Comparison of ENCODE assay signal across 11 cellular contexts in genomic region chr13:98267080-98267912, GRCh38.
DNase-seq lines count a peak whose midpoint lies in the region; ATAC-seq, FAIRE-seq and TF ChIP-seq lines count a peak whose summit lies in the region.
"Had no signal": no experiment of that assay in that cellular context is flagged by ENCODE, and none has a peak within 500 bp of the region (broad histone marks: within the 10 kb centered on the region; RNA-seq: fewer than 3 reads in every experiment).

No MANE protein-coding gene starts in this region.

- no peak overlapping the region for H3K27ac ChIP-seq in spleen
- no peak overlapping the region for H3K27ac ChIP-seq in uterus

- H3K27me3 ChIP-seq in spleen (replicated peaks in 1 of 7), result no peaks in the 10 kb centered on the region
- H3K27me3 ChIP-seq in uterus, result no peaks in the 10 kb centered on the region

- FAIRE-seq in GM12891 (lab: Jason Lieb, UNC), result peak; percentile 23
- FAIRE-seq: islet of Langerhans had no signal

- H3K4me3 ChIP-seq in spleen (no peak overlapping the region), uterus (no peak overlapping the region)

- H3K4me1 ChIP-seq in spleen, result peaks cover 0 to 8% (median 2%) of the 10 kb centered on the region in 6 donors
- no peaks in the 10 kb centered on the region for H3K4me1 ChIP-seq in uterus

- TF ChIP-seq POLR2A in GM12891 (IDR thresholded peaks at IDR 0.05; ENCODE audit: low read depth, low read length) (no peak), spleen (IDR thresholded peaks at IDR 0.05) (no peak), uterus (IDR thresholded peaks at IDR 0.05) (no peak)

- H3K9me3 ChIP-seq in spleen, result no peaks in the 10 kb centered on the region
- no peaks in the 10 kb centered on the region for H3K9me3 ChIP-seq in uterus

- intact Hi-C loops in spleen (cut with DNase I; ENCODE audit: low total_unique reads), result no loop called here
- intact Hi-C loops in uterus (cut with DNase I; ENCODE audit: low total_unique reads), result no loop called here

- WGBS in spleen, 5 donors, result 62 to 85% (median 79%) methylated on average over 18 of the region's 18 CpGs

- ATAC-seq in HG02759 (IDR thresholded peaks at IDR 0.05; ENCODE audit: unreplicated experiment), result peak; percentile 85

- H3K36me3 ChIP-seq in spleen (no peaks in the 10 kb centered on the region), uterus (no peaks in the 10 kb centered on the region)

- no peak for TF ChIP-seq CTCF in spleen (IDR thresholded peaks at IDR 0.05 in 8 of 11, conservative IDR thresholded peaks at IDR 0.05 in 3 of 11)
- TF ChIP-seq CTCF in uterus (IDR thresholded peaks at IDR 0.05), result no peak

- peak; percentile 32 for DNase-seq in GM12891 (ENCODE audit: insufficient read length, low spot score)
- DNase-seq in brain pericyte (ENCODE audit: low read depth, low spot score), result peak; percentile 49
- peak; percentile 37 to 45 for DNase-seq in lung microvascular endothelial cell (ENCODE audit: low read depth in 2 of 2)
- no peak for DNase-seq in NCI-H1694 (lab: John Stamatoyannopoulos, UW)
- no peak for DNase-seq in spleen
- DNase-seq in uterus, result no peak
- no peak for DNase-seq in stimulated activated CD4-positive, alpha-beta T cell treated with anti-CD3 and anti-CD28 coated beads, Interleukin-4, amount 100 ng/mL, for 24 hours
- DNase-seq: NCI-H1105 treated with DMSO at 0.1 percent for 48 hours, T-helper 1 cell had no signal

TF ChIP-seq in GM12891, 5 proteins besides CTCF, POLR2A, EP300 and RAD21:
- no peak for TF ChIP-seq POLR2AphosphoS5 (IDR thresholded peaks at IDR 0.05; ENCODE audit: low read depth, low read length)
- TF ChIP-seq SPI1 (IDR thresholded peaks at IDR 0.05; ENCODE audit: low read depth, low read length), result no peak
- no peak for TF ChIP-seq PAX5 (IDR thresholded peaks at IDR 0.05; ENCODE audit: insufficient read depth, low read length, severe bottlenecking)

Comparison
In these comparisons a context has a peak if more than half of its experiments do, and no peak if none do; other contexts are left out.
1. DNase-seq: peak in GM12891 (single experiment), brain pericyte (single experiment) and lung microvascular endothelial cell (2 of 2); none in NCI-H1694 (single experiment), spleen (single experiment), uterus (0 of 2) and stimulated activated CD4-positive, alpha-beta T cell treated with anti-CD3 and anti-CD28 coated beads, Interleukin-4, amount 100 ng/mL, for 24 hours (single experiment).